34 cellular contexts compared by ENCODE assay signal in genomic region chr22:49562685-49563249, GRCh38.
"Had no signal": no experiment of that assay in that cellular context is flagged by ENCODE, and none has a peak within 500 bp of the region (broad histone marks: within the 10 kb centered on the region; RNA-seq: fewer than 3 reads in every experiment).

No MANE protein-coding gene starts in this region.

- H3K4me3 ChIP-seq: adrenal gland, body of pancreas, breast epithelium had no signal

- DNase-seq: activated B cell treated with CpG ODN at 0.5 μM for 24 hours; activated CD4-positive, alpha-beta memory T cell treated with anti-CD3 and anti-CD28 coated beads for 36 hours; activated CD4-positive, alpha-beta T cell treated with anti-CD3 and anti-CD28 coated beads for 4 hours; activated CD4-positive, alpha-beta T cell treated with anti-CD3 and anti-CD28 coated beads, Interleukin-2, amount 10 ng/mL, durations not matched to agents 24 days and 14 days; activated CD4-positive, alpha-beta T cell treated with anti-CD3 and anti-CD28 coated beads, Interleukin-2, amount 50 U/mL, for 1 hour; activated CD4-positive, alpha-beta T cell treated with anti-CD3 and anti-CD28 coated beads, Interleukin-2, amount 50 U/mL, for 4 hours; activated CD4-positive, CD25-positive, alpha-beta regulatory T cell treated with anti-CD3 and anti-CD28 coated beads, Interleukin-2, amount 50 U/mL, for 72 hours; activated CD8-positive, alpha-beta memory T cell treated with anti-CD3 and anti-CD28 coated beads, Interleukin-2, amount 50 U/mL, for 4 hours; activated CD8-positive, alpha-beta T cell treated with anti-CD3 and anti-CD28 coated beads for 36 hours; activated effector memory CD4-positive, alpha-beta T cell treated with anti-CD3 and anti-CD28 coated beads, Interleukin-2, amount 50 U/mL, for 16 hours; activated gamma-delta T cell treated with Interleukin-2 at 50 U/mL for 16 hours; activated naive CD4-positive, alpha-beta T cell; activated naive CD4-positive, alpha-beta T cell treated with anti-CD3 and anti-CD28 coated beads for 36 hours; activated naive CD4-positive, alpha-beta T cell treated with anti-CD3 and anti-CD28 coated beads, Interleukin-2, amount 50 U/mL, for 16 hours; activated naive CD8-positive, alpha-beta T cell treated with anti-CD3 and anti-CD28 coated beads for 36 hours; activated T-cell treated with anti-CD3 and anti-CD28 coated beads for 4 hours; activated T-cell treated with anti-CD3 and anti-CD28 coated beads, Interleukin-2, amount 50 U/mL, for 1 hour; activated T-cell treated with anti-CD3 and anti-CD28 coated beads, Interleukin-2, amount 50 U/mL, for 4 hours; activated T-cell treated with anti-CD3 and anti-CD28 coated beads, Interleukin-2, amount 50 U/mL, for 72 hours; amniotic stem cell; aorta; body of pancreas; brain microvascular endothelial cell; central memory CD4-positive, alpha-beta T cell; T-helper 1 cell; T-helper 2 cell; T-helper 9 cell had no signal

- H3K27ac ChIP-seq: adrenal gland, body of pancreas, brain microvascular endothelial cell, breast epithelium, VCaP had no signal

- H3K4me1 ChIP-seq: adrenal gland, body of pancreas, breast epithelium had no signal

- H3K27me3 ChIP-seq: adrenal gland, body of pancreas, brain microvascular endothelial cell had no signal

- FAIRE-seq: astrocyte, TTC549 had no signal

- H3K36me3 ChIP-seq: adrenal gland, brain microvascular endothelial cell, breast epithelium had no signal

- H3K9me3 ChIP-seq: adrenal gland, body of pancreas had no signal

- ATAC-seq: activated CD8-positive, alpha-beta T cell treated with anti-CD3 and anti-CD28 coated beads for 36 hours; activated naive CD4-positive, alpha-beta T cell treated with anti-CD3 and anti-CD28 coated beads, Interleukin-2, amount 50 U/mL, for 72 hours; activated T-cell treated with anti-CD3 and anti-CD28 coated beads, Interleukin-2, amount 50 U/mL, for 4 hours; activated T-cell treated with anti-CD3 and anti-CD28 coated beads, Interleukin-2, amount 50 U/mL, for 72 hours; activated T-helper 17 cell treated with anti-CD3 and anti-CD28 coated beads, Interleukin-2, amount 50 U/mL, for 72 hours; body of pancreas had no signal
